Comparison of ENCODE assay signal across 10 cellular contexts in the genomic region with DNA sequence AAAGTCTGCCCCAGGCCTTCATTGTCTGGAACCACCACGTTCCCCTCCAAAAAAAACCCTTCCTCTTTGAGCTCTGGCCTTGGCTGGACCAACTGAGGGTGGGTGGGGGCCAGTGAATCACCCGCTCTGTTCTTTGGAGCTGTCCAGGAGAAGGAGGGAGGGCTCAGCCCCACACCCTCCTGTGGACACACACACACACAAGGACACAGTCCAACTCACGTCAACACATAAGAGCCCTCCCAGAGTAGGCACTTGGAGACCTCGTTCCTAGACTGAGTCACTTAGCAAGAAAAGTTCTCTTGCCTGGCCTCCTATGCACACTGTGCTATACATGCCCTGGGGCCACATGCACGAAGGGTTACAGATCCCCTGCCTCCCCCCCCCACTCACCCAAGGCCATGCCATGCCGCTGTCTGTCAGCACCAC. TPM values are rescaled to one million over a fixed set of nuclear protein-coding genes. Genes with fewer than 3 reads are reported as not detected.
A peak's percentile ranks its signal among the peaks of the same experiment; 100 is the strongest.
DNase-seq lines count a peak whose midpoint lies in the region; ATAC-seq, FAIRE-seq and TF ChIP-seq lines count a peak whose summit lies in the region.
"Had no signal": no experiment of that assay in that cellular context is flagged by ENCODE, and none has a peak within 500 bp of the region (broad histone marks: within the 10 kb centered on the region; RNA-seq: fewer than 3 reads in every experiment).

No MANE protein-coding gene starts in this region.

- intact Hi-C loops in cardiac septum (cut with DNase I): no loop called here
- intact Hi-C loops in gastrocnemius medialis (cut with DNase I; ENCODE audit: low total_unique reads): no loop called here

- H3K9me3 ChIP-seq in BLaER1 treated with 17β-estradiol and CSF1 and Interleukin-3, amounts not matched to agents 10 nM and 100 nM (replicated peaks in 1 of 11): no peaks in the 10 kb centered on the region
- H3K9me3 ChIP-seq in gastrocnemius medialis: no peaks in the 10 kb centered on the region

- H3K27ac ChIP-seq in BLaER1 treated with 17β-estradiol and CSF1 and Interleukin-3, amounts not matched to agents 10 nM and 100 nM: peak overlapping the region in 8 of 11 experiments; percentile 40 to 81 (median 73); a peak in 15 of 22 replicates
- peak overlapping the region; percentile 68 to 78 (median 72) for H3K27ac ChIP-seq in gastrocnemius medialis

- peaks cover 23 to 72% (median 56%) of the 10 kb centered on the region in 10 experiments for H3K4me1 ChIP-seq in BLaER1 treated with 17β-estradiol and CSF1 and Interleukin-3, amounts not matched to agents 10 nM and 100 nM
- H3K4me1 ChIP-seq in gastrocnemius medialis: peaks cover 33 to 62% of the 10 kb centered on the region in 2 donors

- peaks cover 0 to 7% (median 0%) of the 10 kb centered on the region in 11 experiments; a peak in 3 of 22 replicates for H3K27me3 ChIP-seq in BLaER1 treated with 17β-estradiol and CSF1 and Interleukin-3, amounts not matched to agents 10 nM and 100 nM
- no peaks in the 10 kb centered on the region for H3K27me3 ChIP-seq in gastrocnemius medialis

- DNase-seq in amniotic stem cell (lab: John Stamatoyannopoulos, UW) (peak; percentile 73), cardiac septum (ENCODE audit: low spot score) (peak; percentile 85), gastrocnemius medialis (peak; percentile 81 to 83), GM12891 (ENCODE audit: insufficient read length, low spot score) (no peak), hippocampal formation (lab: John Stamatoyannopoulos, UW) (no peak), HK-2 (ENCODE audit: unreplicated experiment) (no peak), ACHN (no peak)
- DNase-seq: kidney, T-helper 17 cell had no signal

- TF ChIP-seq POLR2A in gastrocnemius medialis (IDR thresholded peaks at IDR 0.05) (no peak), GM12891 (IDR thresholded peaks at IDR 0.05; ENCODE audit: low read depth, low read length) (no peak)

- H3K9ac ChIP-seq in BLaER1 treated with 17β-estradiol and CSF1 and Interleukin-3, amounts not matched to agents 10 nM and 100 nM: peak overlapping the region in 7 of 11 experiments; percentile 35 to 77 (median 55); a peak in 11 of 22 replicates

- peak; percentile 77 to 84 for ATAC-seq in gastrocnemius medialis
- ATAC-seq: T-helper 17 cell had no signal

- TF ChIP-seq CTCF in gastrocnemius medialis (IDR thresholded peaks at IDR 0.05 in 4 of 5, conservative IDR thresholded peaks at IDR 0.05 in 1 of 5): no peak

- in situ Hi-C loops in gastrocnemius medialis (cut with MboI; ENCODE audit: low sequenced_read_pairs in 4 of 4) (no loop called here), ACHN (cut with HindIII; ENCODE audit: low pct_ligation_motif_present, low pct_unique_long_range_greater_than_20kb, low sequenced_read_pairs) (no loop called here)

- H4K20me1 ChIP-seq in BLaER1 treated with 17β-estradiol and CSF1 and Interleukin-3, amounts not matched to agents 10 nM and 100 nM: peaks cover 0 to 7% (median 0%) of the 10 kb centered on the region in 11 experiments; a peak in 4 of 22 replicates

- peak overlapping the region; percentile 32 to 91 (median 79); a peak in 19 of 22 replicates for H3K4me2 ChIP-seq in BLaER1 treated with 17β-estradiol and CSF1 and Interleukin-3, amounts not matched to agents 10 nM and 100 nM

- FAIRE-seq in GM12891 (lab: Jason Lieb, UNC): no peak
- FAIRE-seq: kidney had no signal

- peaks cover 0 to 11% (median 0%) of the 10 kb centered on the region in 11 experiments; a peak in 3 of 22 replicates for H3K36me3 ChIP-seq in BLaER1 treated with 17β-estradiol and CSF1 and Interleukin-3, amounts not matched to agents 10 nM and 100 nM
- H3K36me3 ChIP-seq in gastrocnemius medialis: no peaks in the 10 kb centered on the region

- no peak overlapping the region for H3K4me3 ChIP-seq in BLaER1 treated with 17β-estradiol and CSF1 and Interleukin-3, amounts not matched to agents 10 nM and 100 nM
- no peak overlapping the region for H3K4me3 ChIP-seq in gastrocnemius medialis

TF ChIP-seq in GM12891, 5 proteins besides CTCF, POLR2A, EP300 and RAD21:
- TF ChIP-seq POLR2AphosphoS5 (IDR thresholded peaks at IDR 0.05; ENCODE audit: low read depth, low read length): no peak
- no peak for TF ChIP-seq POU2F2 (IDR thresholded peaks at IDR 0.05; ENCODE audit: low read depth, low read length)
- TF ChIP-seq SPI1 (IDR thresholded peaks at IDR 0.05; ENCODE audit: low read depth, low read length): no peak
- TF ChIP-seq PAX5 (IDR thresholded peaks at IDR 0.05; ENCODE audit: insufficient read depth, low read length, severe bottlenecking): no peak
- no peak for TF ChIP-seq TAF1 (IDR thresholded peaks at IDR 0.05; ENCODE audit: low read depth, low read length)

RNA-seq across cellular contexts. Expression of gene TNS1, which starts 1.2 kb away (rescaled TPM):
- total RNA-seq in cardiac septum (870 TPM), gastrocnemius medialis (100 to 1,000 TPM; 407 to 670 (median 484) TPM)
- 1.7 TPM for polyA plus RNA-seq in GM12891 (2012; ENCODE audit: low read depth, missing spikeins)

Comparison
In these comparisons a context has a peak if more than half of its experiments do, and no peak if none do; other contexts are left out.
1. DNase-seq: peak in amniotic stem cell (single experiment), cardiac septum (single experiment) and gastrocnemius medialis (2 of 2); none in GM12891 (single experiment), hippocampal formation (0 of 2), HK-2 (single experiment) and ACHN (single experiment).